29 cellular contexts compared by ENCODE assay signal in genomic region chr17:73331060-73331459, GRCh38.
"Had no signal": no experiment of that assay in that cellular context is flagged by ENCODE, and none has a peak within 500 bp of the region (broad histone marks: within the 10 kb centered on the region; RNA-seq: fewer than 3 reads in every experiment).

No MANE protein-coding gene starts in this region.

- H3K4me1 ChIP-seq: esophagus muscularis mucosa, foreskin keratinocyte, gastroesophageal sphincter, heart left ventricle had no signal

- H3K9me3 Mint-ChIP-seq: dendritic cell treated with granulocyte-macrophage colony-stimulating factor and Interleukin-4, amounts not matched to agents 40 ng/mL and 50 ng/mL, for 4 days; effector memory CD8-positive, alpha-beta T cell; endodermal cell had no signal

- H3K27ac Mint-ChIP-seq: dendritic cell treated with granulocyte-macrophage colony-stimulating factor and Interleukin-4, amounts not matched to agents 40 ng/mL and 50 ng/mL, for 4 days; effector memory CD8-positive, alpha-beta T cell; endodermal cell had no signal

- H3K27ac ChIP-seq: colonic mucosa, coronary artery, dorsolateral prefrontal cortex, epithelial cell of prostate, esophagus muscularis mucosa, esophagus squamous epithelium, foreskin keratinocyte, gastrocnemius medialis, gastroesophageal sphincter, heart left ventricle, heart right ventricle had no signal

- H3K4me3 Mint-ChIP-seq: dendritic cell treated with granulocyte-macrophage colony-stimulating factor and Interleukin-4, amounts not matched to agents 40 ng/mL and 50 ng/mL, for 4 days; effector memory CD8-positive, alpha-beta T cell; endodermal cell had no signal

- DNase-seq: colonic mucosa; cortex of kidney; dermis blood vessel endothelial cell; dorsolateral prefrontal cortex; effector CD4-positive, alpha-beta T cell; effector CD8-positive, alpha-beta T cell; effector memory CD4-positive, alpha-beta T cell; effector memory CD8-positive, alpha-beta T cell; endodermal cell; erythroblast; esophagus squamous epithelium; foreskin fibroblast; foreskin keratinocyte; foreskin melanocyte; gastrocnemius medialis; glutamatergic neuron; head of caudate nucleus; heart left ventricle; heart right ventricle had no signal

- H3K4me1 Mint-ChIP-seq: endodermal cell had no signal

- H3K36me3 ChIP-seq: colonic mucosa, esophagus muscularis mucosa, esophagus squamous epithelium, gastrocnemius medialis, gastroesophageal sphincter, heart left ventricle, heart right ventricle had no signal

- FAIRE-seq: colon, endometrium, endothelial cell of umbilical vein, frontal cortex had no signal

- H3K27me3 ChIP-seq: colonic mucosa, dorsolateral prefrontal cortex, esophagus muscularis mucosa, esophagus squamous epithelium, foreskin keratinocyte, gastrocnemius medialis, gastroesophageal sphincter, heart left ventricle, heart right ventricle had no signal

- H3K4me3 ChIP-seq: colonic mucosa, coronary artery, dorsolateral prefrontal cortex, esophagus muscularis mucosa, esophagus squamous epithelium, gastrocnemius medialis, gastroesophageal sphincter, heart left ventricle, heart right ventricle had no signal

- ATAC-seq: effector memory CD8-positive, alpha-beta T cell; esophagus mucosa; foreskin keratinocyte; gastrocnemius medialis; gastroesophageal sphincter; heart left ventricle; heart right ventricle had no signal

- H3K9me3 ChIP-seq: colonic mucosa, esophagus muscularis mucosa, esophagus squamous epithelium, gastrocnemius medialis, gastroesophageal sphincter, heart left ventricle, heart right ventricle had no signal
